ENCODE assay signal across 9 cellular contexts in the genomic region with DNA sequence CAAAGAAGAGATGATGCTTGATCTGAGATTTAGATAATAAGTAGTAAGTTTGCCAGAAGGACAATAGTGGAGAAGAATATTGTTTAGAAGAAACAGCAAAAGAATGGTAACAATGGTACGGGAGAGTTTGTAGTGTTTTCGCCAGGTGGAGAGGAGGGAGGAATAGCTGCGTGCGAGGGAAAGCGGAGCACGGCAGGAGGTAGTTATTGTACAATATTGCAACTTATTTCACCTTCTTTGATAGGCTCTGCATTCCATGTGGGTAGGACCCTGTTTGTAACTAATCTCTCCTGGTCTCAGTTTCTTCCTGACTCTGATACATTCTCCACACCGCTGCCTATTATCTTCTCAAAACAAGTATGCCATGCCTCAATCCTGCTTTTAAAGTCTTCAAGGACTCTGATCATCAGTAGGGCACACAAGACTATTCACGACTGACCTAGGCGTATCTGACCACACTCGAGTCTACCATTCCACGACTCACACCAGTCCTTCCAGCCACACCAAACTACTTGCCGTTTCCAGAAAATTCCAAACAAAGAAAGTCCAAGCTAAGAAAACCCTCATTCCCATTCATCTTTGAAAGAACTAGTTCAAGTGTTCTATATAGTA. TPM values are rescaled to one million over a fixed set of nuclear protein-coding genes. Genes with fewer than 3 reads are reported as not detected.
DNase-seq lines count a peak whose midpoint lies in the region; ATAC-seq and TF ChIP-seq lines count a peak whose summit lies in the region.
"Had no signal": no experiment of that assay in that cellular context is flagged by ENCODE, and none has a peak within 500 bp of the region (broad histone marks: within the 10 kb centered on the region; RNA-seq: fewer than 3 reads in every experiment).

No MANE protein-coding gene starts in this region.

- no peak for DNase-seq in H7
- DNase-seq in NCI-H1436 treated with DMSO at 0.1 percent for 48 hours (lab: John Stamatoyannopoulos, UW), result no peak
- DNase-seq in cortex of kidney (lab: John Stamatoyannopoulos, UW), result no peak
- DNase-seq: NCI-H748 treated with DMSO at 0.1 percent for 48 hours had no signal

- H3K4me3 ChIP-seq in H7 (ENCODE audit: insufficient read depth, low read depth, low read length), result peak overlapping the region; percentile 94
- peak overlapping the region; percentile 83 for H3K4me3 ChIP-seq in SU-DHL-6 (ENCODE audit: insufficient read depth, low read length, poor library complexity, severe bottlenecking)
- H3K4me3 ChIP-seq in gastroesophageal sphincter, result peak overlapping the region; percentile 85 to 92
- H3K4me3 ChIP-seq in skeletal muscle tissue (ENCODE audit: low read length in 3 of 3), result peak overlapping the region; percentile 83 to 99 (median 92)

- peaks cover 3% of the 10 kb centered on the region; the same call in 1 of the 2 replicates for H4K20me1 ChIP-seq in SU-DHL-6 (ENCODE audit: low read depth, low read length)

- TF ChIP-seq POLR2A in gastroesophageal sphincter (IDR thresholded peaks at IDR 0.05), result no peak

- WGBS in gastroesophageal sphincter (ENCODE audit: low coverage in 1 of 2), 2 donors, result 11 to 25% methylated on average over 10 to 12 of the region's 12 CpGs

- peaks cover 12% of the 10 kb centered on the region for H3F3A ChIP-seq in SU-DHL-6 (ENCODE audit: insufficient read depth)

- H3K9me2 ChIP-seq in SU-DHL-6 (replicated peaks; ENCODE audit: insufficient read depth, low read length), result no peaks in the 10 kb centered on the region

- H3K36me3 ChIP-seq in H7 (replicated peaks; ENCODE audit: control insufficient read depth, insufficient read depth, low read length), result no peaks in the 10 kb centered on the region; the same call in 1 of the 2 replicates
- H3K36me3 ChIP-seq in SU-DHL-6 (ENCODE audit: low read length), result peaks cover 7% of the 10 kb centered on the region; the same call in 1 of the 2 replicates
- H3K36me3 ChIP-seq in gastroesophageal sphincter, result peaks cover 0 to 13% of the 10 kb centered on the region in 2 donors
- H3K36me3 ChIP-seq in skeletal muscle tissue (ENCODE audit: control insufficient read depth in 3 of 3, insufficient read depth in 3 of 3, low read length in 3 of 3), result peaks cover 2 to 5% (median 4%) of the 10 kb centered on the region in 3 donors

- H3K27ac ChIP-seq in SU-DHL-6 (ENCODE audit: low read depth, low read length), result no peak overlapping the region
- peak overlapping the region; percentile 91 to 95 (median 92) for H3K27ac ChIP-seq in gastroesophageal sphincter
- peak overlapping the region; percentile 100 for H3K27ac ChIP-seq in skeletal muscle tissue (ENCODE audit: low read depth, low read length)

- no peak overlapping the region for H2AFZ ChIP-seq in SU-DHL-6 (ENCODE audit: low read depth, low read length, severe bottlenecking)

- no peak for TF ChIP-seq CTCF in SU-DHL-6 (IDR thresholded peaks at IDR 0.05; ENCODE audit: insufficient read depth, low read length, poor library complexity, severe bottlenecking)
- TF ChIP-seq CTCF in gastroesophageal sphincter (IDR thresholded peaks at IDR 0.05), result no peak

- H3K4me1 ChIP-seq in gastroesophageal sphincter, result peaks cover 6 to 43% (median 9%) of the 10 kb centered on the region in 3 donors
- H3K4me1 ChIP-seq in skeletal muscle tissue (ENCODE audit: control insufficient read depth in 3 of 3, insufficient read depth in 3 of 3, low read length in 3 of 3), result peaks cover 14 to 23% (median 17%) of the 10 kb centered on the region in 3 donors

- no peaks in the 10 kb centered on the region for H3K9me3 ChIP-seq in SU-DHL-6 (ENCODE audit: insufficient read depth, low read length)
- no peaks in the 10 kb centered on the region for H3K9me3 ChIP-seq in gastroesophageal sphincter
- H3K9me3 ChIP-seq in skeletal muscle tissue (ENCODE audit: control insufficient read depth in 3 of 3, low read length in 3 of 3), result no peaks in the 10 kb centered on the region

- TF ChIP-seq EP300 in gastroesophageal sphincter (IDR thresholded peaks at IDR 0.05), result no peak

- peaks cover 45% of the 10 kb centered on the region for H3K79me2 ChIP-seq in SU-DHL-6 (ENCODE audit: insufficient read depth, low read length)

- H3K4me2 ChIP-seq in SU-DHL-6 (ENCODE audit: low read depth, low read length, poor library complexity, severe bottlenecking), result peak overlapping the region; percentile 80

- ATAC-seq in gastroesophageal sphincter (no peak), HG02588 (IDR thresholded peaks at IDR 0.05; ENCODE audit: unreplicated experiment) (no peak), GM19463 (IDR thresholded peaks at IDR 0.05; ENCODE audit: unreplicated experiment) (no peak)

- H3K9ac ChIP-seq in SU-DHL-6 (ENCODE audit: low read length) (peak overlapping the region; percentile 86), skeletal muscle tissue (ENCODE audit: low read depth in 1 of 3, low read length in 3 of 3) (peak overlapping the region; percentile 97 to 100 (median 100))

- H3K27me3 ChIP-seq in H7 (ENCODE audit: control insufficient read depth, insufficient read depth, low read length), result no peaks in the 10 kb centered on the region
- no peaks in the 10 kb centered on the region for H3K27me3 ChIP-seq in SU-DHL-6 (ENCODE audit: low read length)
- H3K27me3 ChIP-seq in gastroesophageal sphincter, result peaks cover 2% of the 10 kb centered on the region
- H3K27me3 ChIP-seq in skeletal muscle tissue (ENCODE audit: control insufficient read depth in 3 of 3, insufficient read depth in 3 of 3, low read length in 3 of 3), result no peaks in the 10 kb centered on the region

RNA-seq across cellular contexts. Expression of a gene that starts 1.1 kb away (rescaled TPM):
- 21.7 and 32.8 TPM in 2 replicates for total RNA-seq in H7 (2014; rRNA removed; shearing (Covaris generic))
- 10 to 100 TPM; 23.5 to 47.2 (median 39.3) TPM for total RNA-seq in gastroesophageal sphincter
- 19.3 TPM for total RNA-seq in skeletal muscle tissue

RNA-seq across cellular contexts. Expression of a gene that starts 21.4 kb away (rescaled TPM):
- 20.6 and 21.8 TPM in 2 replicates for total RNA-seq in H7 (2014; rRNA removed; shearing (Covaris generic))
- total RNA-seq in gastroesophageal sphincter, result 10 to 100 TPM; 53.0 to 80.8 (median 62.4) TPM
- 41.2 TPM for total RNA-seq in skeletal muscle tissue

RNA-seq across cellular contexts. Expression of a gene that starts 59.9 kb away (rescaled TPM):
- 0.03 and 0.18 TPM in 2 replicates for total RNA-seq in H7 (2014; rRNA removed; shearing (Covaris generic))
- total RNA-seq in gastroesophageal sphincter (1 to 10 TPM in 2 of 4 donors, under 1 TPM in 2; 0.78 to 1.9 (median 1.1) TPM), skeletal muscle tissue (1.0 TPM)
